In the genomic region with DNA sequence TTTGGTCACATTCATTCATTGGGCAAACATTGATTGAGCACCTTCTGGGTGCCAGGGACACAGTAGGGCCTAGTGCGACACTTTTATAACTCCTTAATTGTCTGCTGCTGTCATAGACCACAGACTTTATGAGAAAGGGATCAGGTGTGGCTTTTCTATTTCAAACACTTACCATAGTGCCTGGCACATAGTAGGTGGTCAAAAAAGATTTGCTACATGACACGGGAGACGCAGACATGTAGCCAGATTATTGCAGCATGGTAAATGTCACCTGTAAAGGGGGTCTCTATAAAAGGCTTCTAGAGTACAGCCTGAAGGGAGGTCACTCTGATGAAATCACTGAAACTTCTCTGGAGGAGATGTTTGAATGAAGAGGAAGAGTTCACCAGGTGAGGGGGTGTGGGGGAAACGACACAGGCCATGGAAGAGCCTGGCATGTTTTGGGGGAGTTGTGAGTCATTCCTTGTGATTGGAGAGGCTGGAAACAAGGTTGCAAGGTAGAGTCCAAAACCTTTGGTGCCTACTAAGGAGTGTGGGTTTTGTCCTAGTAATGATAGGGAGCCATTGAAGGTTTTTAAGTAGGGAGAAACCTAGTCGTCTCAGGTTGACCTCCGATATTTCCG, we compare ENCODE assay signal across 8 cellular contexts. TPM values are rescaled to one million over a fixed set of nuclear protein-coding genes. Genes with fewer than 3 reads are reported as not detected.
DNase-seq lines count a peak whose midpoint lies in the region; ATAC-seq and TF ChIP-seq lines count a peak whose summit lies in the region.

No MANE protein-coding gene starts in this region.

- H2AK5ac ChIP-seq in trophoblast cell (ENCODE audit: low read length), result no peak overlapping the region

- H3K18ac ChIP-seq in trophoblast cell (ENCODE audit: low read length), result no peak overlapping the region

- no peaks in the 10 kb centered on the region for H3K27me3 ChIP-seq in OCI-LY3 (ENCODE audit: low read depth, low read length)
- no peaks in the 10 kb centered on the region for H3K27me3 ChIP-seq in trophoblast cell (ENCODE audit: insufficient read depth, low read length)

- H3K4me3 Mint-ChIP-seq in Calu3 (ENCODE audit: low read depth, unreplicated experiment), result peak overlapping the region; percentile 65
- H3K4me3 Mint-ChIP-seq in dendritic cell treated with granulocyte-macrophage colony-stimulating factor and Interleukin-4, amounts not matched to agents 40 ng/mL and 50 ng/mL, for 4 days, result peak overlapping the region; percentile 73

- H3K4me1 Mint-ChIP-seq in Calu3 (ENCODE audit: low read depth, unreplicated experiment), result peaks cover 45% of the 10 kb centered on the region
- H3K4me1 Mint-ChIP-seq in dendritic cell treated with granulocyte-macrophage colony-stimulating factor and Interleukin-4, amounts not matched to agents 40 ng/mL and 50 ng/mL, for 4 days (ENCODE audit: low read depth), result peaks cover 31% of the 10 kb centered on the region

- no peak overlapping the region for H3K4ac ChIP-seq in trophoblast cell (ENCODE audit: low read depth, low read length)

- TF ChIP-seq CTCF in Calu3 (IDR thresholded peaks at IDR 0.05; ENCODE audit: unreplicated experiment) (no peak), OCI-LY3 (IDR thresholded peaks at IDR 0.05; ENCODE audit: low read depth, low read length) (no peak)

- no peak overlapping the region for H2AFZ ChIP-seq in OCI-LY3 (ENCODE audit: low read depth, low read length)
- no peak overlapping the region for H2AFZ ChIP-seq in trophoblast cell (ENCODE audit: insufficient read depth, low read length, poor library complexity)

- CTCF ChIA-PET in Calu3 (lab: Charles Lee), result interaction anchor here (1.0 to 2.1 kb wide), 12 partner anchors 12 to 280 kb away, joined by 3 to 28 read pairs (median 6); a partner anchor contains a TSS

- no peak overlapping the region for H3K27ac Mint-ChIP-seq in Calu3 (ENCODE audit: unreplicated experiment)
- no peak overlapping the region for H3K27ac Mint-ChIP-seq in dendritic cell treated with granulocyte-macrophage colony-stimulating factor and Interleukin-4, amounts not matched to agents 40 ng/mL and 50 ng/mL, for 4 days

- no peak for ATAC-seq in HG03521 (IDR thresholded peaks at IDR 0.05; ENCODE audit: unreplicated experiment)

- H4K91ac ChIP-seq in trophoblast cell (ENCODE audit: low read depth, low read length), result no peak overlapping the region

- H3K4me2 ChIP-seq in OCI-LY3 (ENCODE audit: low read length) (no peak overlapping the region), trophoblast cell (ENCODE audit: low read length) (no peak overlapping the region)

- H3K79me1 ChIP-seq in trophoblast cell (ENCODE audit: low read length), result peaks cover 1% of the 10 kb centered on the region

- H3K4me1 ChIP-seq in OCI-LY3 (ENCODE audit: low read length) (peaks cover 20% of the 10 kb centered on the region; the same call in 1 of the 2 replicates), trophoblast cell (ENCODE audit: control insufficient read depth in 1 of 2, insufficient read depth in 2 of 2, low read length in 2 of 2) (peaks cover 4 to 9% of the 10 kb centered on the region in 2 experiments)

- H3K4me3 ChIP-seq in OCI-LY3 (ENCODE audit: low read length) (peak overlapping the region; percentile 80; the same call in 1 of the 2 replicates), trophoblast cell (ENCODE audit: low read depth, low read length) (no peak overlapping the region)

- no peak overlapping the region for H2BK120ac ChIP-seq in trophoblast cell (ENCODE audit: insufficient read depth, low read length, poor library complexity)

- no peak overlapping the region for H4K12ac ChIP-seq in trophoblast cell (ENCODE audit: low read depth, low read length)

- intact Hi-C loops in Calu3 (cut with micrococcal nuclease; ENCODE audit: unreplicated experiment), result no loop called here
- intact Hi-C loops in dendritic cell treated with granulocyte-macrophage colony-stimulating factor and Interleukin-4, amounts not matched to agents 40 ng/mL and 50 ng/mL, for 4 days (cut with micrococcal nuclease), result loop anchor here (5.0 to 10.0 kb wide), 2 partner anchors 147 to 215 kb away; no protein-coding TSS in a partner anchor

- DNase-seq in Calu3 (no peak), trophoblast cell (no peak), NCI-H2081 treated with DMSO at 0.1 percent for 48 hours (lab: John Stamatoyannopoulos, UW) (no peak), occipital lobe (lab: John Stamatoyannopoulos, UW) (no peak), NCI-H82 (lab: John Stamatoyannopoulos, UW) (no peak)

- no peaks in the 10 kb centered on the region for H3K9me3 ChIP-seq in OCI-LY3 (ENCODE audit: insufficient read depth, low read length)
- H3K9me3 ChIP-seq in trophoblast cell (ENCODE audit: insufficient read depth, low read depth, low read length), result no peaks in the 10 kb centered on the region

- H3K9me3 Mint-ChIP-seq in Calu3 (ENCODE audit: low read depth, unreplicated experiment), result no peaks in the 10 kb centered on the region
- H3K9me3 Mint-ChIP-seq in dendritic cell treated with granulocyte-macrophage colony-stimulating factor and Interleukin-4, amounts not matched to agents 40 ng/mL and 50 ng/mL, for 4 days, result no peaks in the 10 kb centered on the region

- H2BK12ac ChIP-seq in trophoblast cell (ENCODE audit: low read length), result no peak overlapping the region

- BruUV-seq in Calu3 (replicated peaks; lab: Mats Ljungman, UMichigan), result no TSS peak

- H3K27ac ChIP-seq in OCI-LY3 (ENCODE audit: low read length) (no peak overlapping the region), trophoblast cell (ENCODE audit: low read depth, low read length) (no peak overlapping the region)

- H3K9ac ChIP-seq in OCI-LY3 (ENCODE audit: low read length) (no peak overlapping the region), trophoblast cell (ENCODE audit: low read length) (peak overlapping the region; percentile 39)

- H4K20me1 ChIP-seq in OCI-LY3 (ENCODE audit: insufficient read depth, low read length), result no peaks in the 10 kb centered on the region

- H3K27me3 Mint-ChIP-seq in Calu3 (ENCODE audit: unreplicated experiment), result no peaks in the 10 kb centered on the region
- no peaks in the 10 kb centered on the region for H3K27me3 Mint-ChIP-seq in dendritic cell treated with granulocyte-macrophage colony-stimulating factor and Interleukin-4, amounts not matched to agents 40 ng/mL and 50 ng/mL, for 4 days

- H3K36me3 ChIP-seq in OCI-LY3 (replicated peaks; ENCODE audit: low read depth, low read length) (peaks cover 8% of the 10 kb centered on the region), trophoblast cell (ENCODE audit: control insufficient read depth in 1 of 2, insufficient read depth in 2 of 2, low read length in 2 of 2) (peaks cover 22 to 23% of the 10 kb centered on the region in 2 experiments)

- H4K8ac ChIP-seq in trophoblast cell (ENCODE audit: low read depth, low read length), result no peak overlapping the region

- H3K23ac ChIP-seq in trophoblast cell (ENCODE audit: low read length), result no peak overlapping the region

- H3K79me2 ChIP-seq in OCI-LY3 (ENCODE audit: low read length) (peaks cover 12% of the 10 kb centered on the region), trophoblast cell (ENCODE audit: control insufficient read depth, insufficient read depth, low read length, poor library complexity) (peaks cover 4% of the 10 kb centered on the region)

- H3K14ac ChIP-seq in trophoblast cell (ENCODE audit: low read length), result no peak overlapping the region

- H3K36me3 Mint-ChIP-seq in Calu3 (ENCODE audit: insufficient read depth, unreplicated experiment), result peaks cover 40% of the 10 kb centered on the region
- peaks cover 46% of the 10 kb centered on the region for H3K36me3 Mint-ChIP-seq in dendritic cell treated with granulocyte-macrophage colony-stimulating factor and Interleukin-4, amounts not matched to agents 40 ng/mL and 50 ng/mL, for 4 days (ENCODE audit: low read depth)

- H2BK5ac ChIP-seq in trophoblast cell (ENCODE audit: low read depth, low read length, poor library complexity), result no peak overlapping the region

- no CpG with 5 or more reads among the region's 7 CpGs for WGBS in trophoblast cell (ENCODE audit: extremely low coverage, insufficient coverage, insufficient read length)

RNA-seq across cellular contexts. Expression of a gene that starts 1.6 kb away (rescaled TPM):
- 42.6 and 51.1 TPM in 2 replicates for total RNA-seq in Calu3 (2022)
- polyA plus RNA-seq in trophoblast cell (2013), result 7.2 and 7.7 TPM in 2 replicates
- total RNA-seq in occipital lobe, result 24.2 TPM

RNA-seq across cellular contexts. Expression of a gene that starts 11.6 kb away (rescaled TPM):
- total RNA-seq in Calu3 (2022), result not detected in 2 replicates
- polyA plus RNA-seq in trophoblast cell (2013), result not detected in 2 replicates
- total RNA-seq in occipital lobe, result not detected

RNA-seq across cellular contexts. Expression of a gene that starts 28.0 kb away (rescaled TPM):
- total RNA-seq in Calu3 (2022) (0.52 and 1.0 TPM in 2 replicates), occipital lobe (2.0 TPM)
- polyA plus RNA-seq in trophoblast cell (2013), result 0.08 and 0.18 TPM in 2 replicates

RNA-seq across cellular contexts. Expression of a gene that starts 52.3 kb away (rescaled TPM):
- 41.9 and 45.1 TPM in 2 replicates for total RNA-seq in Calu3 (2022)
- polyA plus RNA-seq in trophoblast cell (2013), result 14.5 and 16.1 TPM in 2 replicates
- 0.31 TPM for total RNA-seq in occipital lobe

RNA-seq across cellular contexts. Expression of a gene that starts 54.2 kb away (rescaled TPM):
- total RNA-seq in Calu3 (2022), result 148 and 156 TPM in 2 replicates
- 70.4 and 74.8 TPM in 2 replicates for polyA plus RNA-seq in trophoblast cell (2013)
- total RNA-seq in occipital lobe, result 1.9 TPM
